Comparison of ENCODE assay signal across 21 cellular contexts in genomic region chr6:44327096-44327495, GRCh38. TPM values are rescaled to one million over a fixed set of nuclear protein-coding genes. Genes with fewer than 3 reads are reported as not detected.
DNase-seq lines count a peak whose midpoint lies in the region; ATAC-seq and TF ChIP-seq lines count a peak whose summit lies in the region.
"Had no signal": no experiment of that assay in that cellular context is flagged by ENCODE, and none has a peak within 500 bp of the region (broad histone marks: within the 10 kb centered on the region; RNA-seq: fewer than 3 reads in every experiment).

No MANE protein-coding gene starts in this region.

- H3K36me3 Mint-ChIP-seq in glutamatergic neuron (ENCODE audit: unreplicated experiment), result no peaks in the 10 kb centered on the region
- H3K36me3 Mint-ChIP-seq: CD14-positive monocyte; CD8-positive, alpha-beta memory T cell had no signal

- peaks cover 10% of the 10 kb centered on the region for H3K9me3 Mint-ChIP-seq in glutamatergic neuron (ENCODE audit: unreplicated experiment)
- no peaks in the 10 kb centered on the region for H3K9me3 Mint-ChIP-seq in stimulated activated naive CD8-positive, alpha-beta T cell treated with anti-CD3 and anti-CD28 coated beads, Interleukin-15, amount 100 ng/mL, for 72 hours
- H3K9me3 Mint-ChIP-seq: CD4-positive, alpha-beta T cell; CD8-positive, alpha-beta memory T cell had no signal

- in situ Hi-C loops in SK-MEL-5 (cut with HindIII; ENCODE audit: low pct_unique_long_range_greater_than_20kb, low sequenced_read_pairs), result no loop called here

- DNase-seq in NCI-H82 (lab: John Stamatoyannopoulos, UW) (peak; percentile 67), NCI-H82 treated with DMSO at 0.1 percent for 48 hours (lab: John Stamatoyannopoulos, UW; ENCODE audit: unreplicated experiment) (no peak), SK-MEL-5 (ENCODE audit: low read depth, low spot score) (peak; percentile 71), glutamatergic neuron (no peak), NCI-H446 (lab: John Stamatoyannopoulos, UW) (no peak)
- no peak for DNase-seq in stimulated activated CD4-positive, alpha-beta T cell treated with anti-CD3 and anti-CD28 coated beads, Interleukin-4, amount 100 ng/mL, for 4 hours
- DNase-seq in stimulated activated naive CD8-positive, alpha-beta T cell treated with anti-CD3 and anti-CD28 coated beads, Interleukin-15, amount 100 ng/mL, for 72 hours, result no peak
- DNase-seq: 8988T; ACHN; AML-193; BE2C; Calu3; CD4-positive, alpha-beta T cell; CD8-positive, alpha-beta memory T cell; COR-L47; DND-41; H7; HCEC 1CT had no signal

- H3K27me3 Mint-ChIP-seq in glutamatergic neuron (ENCODE audit: unreplicated experiment), result peaks cover 5% of the 10 kb centered on the region
- peaks cover 40% of the 10 kb centered on the region for H3K27me3 Mint-ChIP-seq in stimulated activated naive CD8-positive, alpha-beta T cell treated with anti-CD3 and anti-CD28 coated beads, Interleukin-15, amount 100 ng/mL, for 72 hours

- peaks cover 23% of the 10 kb centered on the region for H3K4me1 Mint-ChIP-seq in glutamatergic neuron (ENCODE audit: low read depth, unreplicated experiment)
- H3K4me1 Mint-ChIP-seq in stimulated activated naive CD8-positive, alpha-beta T cell treated with anti-CD3 and anti-CD28 coated beads, Interleukin-15, amount 100 ng/mL, for 72 hours, result no peaks in the 10 kb centered on the region
- H3K4me1 Mint-ChIP-seq: CD14-positive monocyte; CD8-positive, alpha-beta memory T cell had no signal

- H3K4me3 Mint-ChIP-seq in glutamatergic neuron (ENCODE audit: unreplicated experiment), result no peak overlapping the region
- no peak overlapping the region for H3K4me3 Mint-ChIP-seq in stimulated activated naive CD8-positive, alpha-beta T cell treated with anti-CD3 and anti-CD28 coated beads, Interleukin-15, amount 100 ng/mL, for 72 hours
- H3K4me3 Mint-ChIP-seq: CD14-positive monocyte; CD4-positive, alpha-beta T cell; CD8-positive, alpha-beta memory T cell had no signal

- peak overlapping the region; percentile 87 for H3K27ac Mint-ChIP-seq in glutamatergic neuron (ENCODE audit: unreplicated experiment)
- no peak overlapping the region for H3K27ac Mint-ChIP-seq in stimulated activated naive CD8-positive, alpha-beta T cell treated with anti-CD3 and anti-CD28 coated beads, Interleukin-15, amount 100 ng/mL, for 72 hours
- H3K27ac Mint-ChIP-seq: CD14-positive monocyte; CD4-positive, alpha-beta T cell; CD8-positive, alpha-beta memory T cell had no signal

- TF ChIP-seq CTCF in glutamatergic neuron (IDR thresholded peaks at IDR 0.05; ENCODE audit: partially characterized antibody, unreplicated experiment), result no peak

- ATAC-seq in stimulated activated naive CD8-positive, alpha-beta T cell treated with anti-CD3 and anti-CD28 coated beads, Interleukin-15, amount 100 ng/mL, for 72 hours, result no peak
- ATAC-seq: A549 had no signal

RNA-seq across cellular contexts. Expression of gene AARS2, which starts 13.9 kb away (rescaled TPM):
- 21.7 and 22.2 TPM in 2 replicates for total RNA-seq in SK-MEL-5 (2014; rRNA removed; shearing (Covaris generic))
- polyA plus RNA-seq in SK-MEL-5 (2015; cell fraction: cytosol; rRNA removed), result 18.3 and 26.7 TPM in 2 replicates
- 18.4 and 25.3 TPM in 2 replicates for polyA plus RNA-seq in SK-MEL-5 (2015; cell fraction: nucleus; rRNA removed)
- 41.7 TPM for total RNA-seq in glutamatergic neuron (ENCODE audit: unreplicated experiment)

RNA-seq across cellular contexts. Expression of gene SPATS1, which starts 15.4 kb away (rescaled TPM):
- 0.53 and 0.74 TPM in 2 replicates for total RNA-seq in SK-MEL-5 (2014; rRNA removed; shearing (Covaris generic))
- polyA plus RNA-seq in SK-MEL-5 (2015; cell fraction: cytosol; rRNA removed), result 0.09 and 0.23 TPM in 2 replicates
- 0.42 TPM in 1 of 2 replicates, not detected in the other for polyA plus RNA-seq in SK-MEL-5 (2015; cell fraction: nucleus; rRNA removed)
- not detected for total RNA-seq in glutamatergic neuron (ENCODE audit: unreplicated experiment)
- total RNA-seq: Calu3; CD4-positive, alpha-beta T cell; CD8-positive, alpha-beta memory T cell; H1; H7 had no signal
- polyA plus RNA-seq: A549; CD14-positive monocyte; CD8-positive, alpha-beta memory T cell; H1 had no signal

RNA-seq across cellular contexts. Expression of gene TMEM151B, which starts 56.8 kb away (rescaled TPM):
- total RNA-seq in SK-MEL-5 (2014; rRNA removed; shearing (Covaris generic)), result 0.05 and 0.16 TPM in 2 replicates
- polyA plus RNA-seq in SK-MEL-5 (2015; cell fraction: cytosol; rRNA removed), result 0.05 and 0.29 TPM in 2 replicates
- polyA plus RNA-seq in SK-MEL-5 (2015; cell fraction: nucleus; rRNA removed), result 0.14 and 0.15 TPM in 2 replicates
- total RNA-seq in glutamatergic neuron (ENCODE audit: unreplicated experiment), result 51.3 TPM
- total RNA-seq: Calu3; CD4-positive, alpha-beta T cell; CD8-positive, alpha-beta memory T cell had no signal
- polyA plus RNA-seq: CD14-positive monocyte; CD8-positive, alpha-beta memory T cell had no signal

Comparison
In these comparisons a context has a peak if more than half of its experiments do, and no peak if none do; other contexts are left out.
1. DNase-seq: peak in NCI-H82 (single experiment) and SK-MEL-5 (single experiment); none in NCI-H82 treated with DMSO at 0.1 percent for 48 hours (single experiment), glutamatergic neuron (single experiment), NCI-H446 (0 of 2), stimulated activated CD4-positive, alpha-beta T cell treated with anti-CD3 and anti-CD28 coated beads, Interleukin-4, amount 100 ng/mL, for 4 hours (0 of 2) and stimulated activated naive CD8-positive, alpha-beta T cell treated with anti-CD3 and anti-CD28 coated beads, Interleukin-15, amount 100 ng/mL, for 72 hours (0 of 2).
2. RNA of gene TMEM151B, which starts 56.8 kb away (total RNA-seq): 51.3 TPM in glutamatergic neuron (single experiment); 0.05 to 0.16 TPM in SK-MEL-5; every median in the first group is over 10 times any median in the second.